In the genomic region with DNA sequence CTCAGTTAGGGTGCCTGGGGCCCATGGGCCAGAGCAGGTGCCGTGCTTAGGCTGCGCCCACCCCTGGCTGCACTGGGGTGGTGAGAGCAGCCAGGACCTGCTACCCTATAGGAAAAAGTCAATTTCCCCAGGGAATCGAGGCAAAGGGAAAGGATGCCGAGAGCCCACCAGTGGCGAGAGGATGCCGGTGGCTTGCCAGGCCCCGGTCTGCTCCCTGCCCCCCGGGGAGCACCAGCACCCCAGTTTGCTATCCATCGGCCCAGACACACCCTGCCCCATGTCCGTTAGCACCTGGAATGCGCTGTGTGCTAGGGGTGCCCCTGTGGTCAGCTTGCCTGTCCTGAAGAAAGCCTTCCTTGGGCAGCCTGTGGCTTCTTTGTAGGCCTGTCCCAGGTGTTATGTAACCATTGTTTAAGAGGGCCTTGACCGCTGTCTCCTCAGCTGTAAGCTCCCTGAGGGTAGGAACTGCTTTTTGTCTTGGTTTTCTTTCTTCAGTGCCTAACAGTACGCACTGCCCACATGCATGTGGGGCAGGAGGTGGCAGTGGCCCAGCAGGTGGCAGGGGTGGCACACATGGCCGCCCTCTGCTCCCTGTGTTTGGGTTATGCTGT, we compare ENCODE assay signal across 29 cellular contexts. TPM values are rescaled to one million over a fixed set of nuclear protein-coding genes. Genes with fewer than 3 reads are reported as not detected.
A peak's percentile ranks its signal among the peaks of the same experiment; 100 is the strongest.
DNase-seq lines count a peak whose midpoint lies in the region; ATAC-seq, FAIRE-seq and TF ChIP-seq lines count a peak whose summit lies in the region.
"Had no signal": no experiment of that assay in that cellular context is flagged by ENCODE, and none has a peak within 500 bp of the region (broad histone marks: within the 10 kb centered on the region; RNA-seq: fewer than 3 reads in every experiment).

No MANE protein-coding gene starts in this region.

- DNase-seq in 8988T, result peak; percentile 4
- peak; percentile 14 for DNase-seq in GM12892 (ENCODE audit: insufficient read length)
- DNase-seq in left lobe of liver (ENCODE audit: low spot score), result peak; percentile 41
- DNase-seq in sigmoid colon, result peak; percentile 15
- no peak for DNase-seq in amygdala (lab: John Stamatoyannopoulos, UW)
- DNase-seq in HCEC 1CT, result no peak
- DNase-seq in dermis blood vessel endothelial cell, result no peak
- DNase-seq: activated CD4-positive, alpha-beta T cell treated with anti-CD3 and anti-CD28 coated beads, Interleukin-2, amount 50 U/mL, for 1 hour; activated naive CD4-positive, alpha-beta T cell treated with Interleukin-2 at 50 U/mL for 16 hours; activated T-cell treated with anti-CD3 and anti-CD28 coated beads, Interleukin-2, amount 50 U/mL, for 72 hours; COR-L47; effector memory CD4-positive, alpha-beta T cell; erythroblast; H7; MG63; NCI-H1105; NCI-H187 treated with DMSO at 0.1 percent for 48 hours; NCI-H2171 treated with DMSO at 0.1 percent for 48 hours; NCI-H510A treated with DMSO at 0.1 percent for 48 hours; occipital lobe; RPMI8226; stimulated activated CD4-positive, alpha-beta T cell treated with anti-CD3 and anti-CD28 coated beads, Interleukin-1b, Interleukin-23, amount 100 ng/mL, for 48 hours; stimulated activated CD8-positive, alpha-beta memory T cell treated with anti-CD3 and anti-CD28 coated beads, Interleukin-4, amount 100 ng/mL, for 48 hours; stimulated activated naive CD8-positive, alpha-beta T cell treated with anti-CD3 and anti-CD28 coated beads, Interleukin-15, amount 100 ng/mL, for 72 hours; thyroid gland had no signal

- H3K4me1 ChIP-seq in sigmoid colon, result no peaks in the 10 kb centered on the region
- H3K4me1 ChIP-seq: thyroid gland, vagina had no signal

- no peak for TF ChIP-seq EP300 in sigmoid colon (IDR thresholded peaks at IDR 0.05)

- ATAC-seq in left lobe of liver, result no peak
- ATAC-seq: activated T-cell treated with anti-CD3 and anti-CD28 coated beads, Interleukin-2, amount 50 U/mL, for 72 hours; stimulated activated naive CD8-positive, alpha-beta T cell treated with anti-CD3 and anti-CD28 coated beads, Interleukin-15, amount 100 ng/mL, for 72 hours; WTC11 had no signal

- intact Hi-C loops in sigmoid colon (cut with DNase I), result no loop called here

- 94 to 95% methylated on average over 14 of the region's 14 CpGs for WGBS in sigmoid colon, 2 donors

- H3K36me3 ChIP-seq in sigmoid colon, result peaks cover 0 to 17% (median 0%) of the 10 kb centered on the region in 4 donors
- H3K36me3 ChIP-seq: MG63, thyroid gland, vagina had no signal

- FAIRE-seq in GM12892 (lab: Jason Lieb, UNC), result no peak

- no peak overlapping the region for H3K27ac ChIP-seq in sigmoid colon
- H3K27ac ChIP-seq: KMS-11, thyroid gland, vagina had no signal

- H3K9me3 ChIP-seq in sigmoid colon, result no peaks in the 10 kb centered on the region
- H3K9me3 ChIP-seq: MG63, thyroid gland, vagina had no signal

- H3K27me3 ChIP-seq in sigmoid colon, result no peaks in the 10 kb centered on the region
- H3K27me3 ChIP-seq: MG63, thyroid gland, vagina had no signal

- no peak overlapping the region for H3K4me3 ChIP-seq in sigmoid colon
- H3K4me3 ChIP-seq: MG63, smooth muscle cell, thyroid gland, vagina had no signal

- TF ChIP-seq CTCF in sigmoid colon (IDR thresholded peaks at IDR 0.05), result no peak

- TF ChIP-seq POLR2A in GM12892 (IDR thresholded peaks at IDR 0.05; ENCODE audit: low read depth, low read length) (no peak), sigmoid colon (IDR thresholded peaks at IDR 0.05) (no peak)

RNA-seq across cellular contexts. Expression of gene NT5M, which starts 40.8 kb away (rescaled TPM):
- polyA plus RNA-seq in GM12892 (2012; ENCODE audit: missing spikeins), result 1.6 TPM
- total RNA-seq in left lobe of liver (1.6 TPM), sigmoid colon (1 to 10 TPM; 4.3 to 5.8 (median 5.5) TPM), dermis blood vessel endothelial cell (1.9 and 3.1 TPM in 2 replicates)
- 1 to 10 TPM in 2 of 3 donors, under 1 TPM in 1; 0.92 to 4.2 (median 1.9) TPM for polyA plus RNA-seq in sigmoid colon

Comparison
In these comparisons a context has a peak if more than half of its experiments do, and no peak if none do; other contexts are left out.
1. DNase-seq: peak in 8988T (single experiment), GM12892 (single experiment), left lobe of liver (single experiment) and sigmoid colon (single experiment); none in amygdala (0 of 56), HCEC 1CT (single experiment) and dermis blood vessel endothelial cell (single experiment).